8 cellular contexts compared by ENCODE assay signal in the genomic region with DNA sequence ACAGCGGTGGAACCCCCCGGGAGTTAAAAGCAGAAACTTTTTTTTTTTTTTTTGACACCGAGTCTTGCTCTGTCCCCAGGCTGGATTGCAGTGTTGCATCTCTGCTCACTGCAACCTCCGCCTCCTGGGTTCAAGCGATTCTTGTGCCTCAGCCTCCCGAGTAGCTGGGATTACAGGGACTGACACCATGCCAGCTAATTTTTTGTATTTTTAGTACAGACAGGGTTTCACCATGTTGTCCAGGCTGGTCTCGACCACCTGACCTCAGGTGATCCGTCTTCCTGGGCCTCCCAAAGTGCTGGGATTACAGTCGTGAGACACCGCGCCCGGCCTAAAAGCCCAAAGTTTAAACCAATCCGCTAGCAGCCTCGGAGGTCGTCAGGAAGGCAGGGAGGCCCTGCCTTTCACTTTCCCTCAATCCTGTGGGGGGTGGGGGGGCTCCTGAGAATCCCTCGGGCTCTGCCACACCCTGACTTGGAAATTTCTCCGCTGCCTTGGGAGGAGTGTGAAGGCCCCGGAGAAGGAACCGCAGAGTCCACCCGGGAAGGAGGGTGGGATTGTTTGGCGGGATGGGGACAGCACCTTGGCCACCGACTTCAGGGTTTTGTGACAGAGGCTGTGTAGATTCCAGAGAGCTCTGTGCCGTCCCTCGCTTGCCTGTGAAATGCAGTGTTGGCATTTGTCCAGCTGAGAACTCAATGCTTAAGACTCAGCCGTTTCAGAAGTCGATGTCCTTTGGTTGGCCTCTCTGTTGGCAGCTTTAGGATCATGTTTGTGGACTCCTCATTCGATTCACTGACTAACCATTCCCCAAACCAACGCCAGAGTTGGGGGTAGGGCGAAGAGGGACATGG. TPM values are rescaled to one million over a fixed set of nuclear protein-coding genes. Genes with fewer than 3 reads are reported as not detected.
DNase-seq lines count a peak whose midpoint lies in the region; ATAC-seq and TF ChIP-seq lines count a peak whose summit lies in the region.
"Had no signal": no experiment of that assay in that cellular context is flagged by ENCODE, and none has a peak within 500 bp of the region (broad histone marks: within the 10 kb centered on the region; RNA-seq: fewer than 3 reads in every experiment).

No MANE protein-coding gene starts in this region.

- no TSS peak for BruUV-seq in HCT116 (replicated peaks; lab: Mats Ljungman, UMichigan)

- peaks cover 2% of the 10 kb centered on the region for H3K4me1 Mint-ChIP-seq in activated naive CD8-positive, alpha-beta T cell treated with anti-CD3 and anti-CD28 coated beads, Interleukin-2, amount 10 ng/mL, durations not matched to agents 7 days and 5 days

- H3K9me3 ChIP-seq in HCT116 (ENCODE audit: control insufficient read depth in 1 of 2, insufficient read depth in 1 of 2, low read depth in 1 of 2, low read length in 2 of 2) (no peaks in the 10 kb centered on the region), iPS DF 6.9 (ENCODE audit: control insufficient read depth, insufficient read depth, low read length) (no peaks in the 10 kb centered on the region)

- TF ChIP-seq POLR2A in HCT116 (IDR thresholded peaks at IDR 0.05; ENCODE audit: borderline replicate concordance, extremely low read depth, insufficient read depth, insufficient read length): no peak

- ATAC-seq in HCT116: peak; percentile 17
- ATAC-seq in activated naive CD8-positive, alpha-beta T cell treated with anti-CD3 and anti-CD28 coated beads, Interleukin-2, amount 10 ng/mL, durations not matched to agents 7 days and 5 days (ENCODE audit: low read depth): no peak

- no peak for TF ChIP-seq RAD21 in HCT116 (IDR thresholded peaks at IDR 0.05; ENCODE audit: low read depth)

- H3K9me2 ChIP-seq in HCT116 (ENCODE audit: insufficient read depth): no peaks in the 10 kb centered on the region

- peak overlapping the region; percentile 76 for H3K27ac ChIP-seq in HCT116 (ENCODE audit: low read depth, low read length)
- H3K27ac ChIP-seq in iPS DF 6.9 (ENCODE audit: low read length): no peak overlapping the region

- H3K4me2 ChIP-seq in HCT116 (ENCODE audit: low read length): peak overlapping the region; percentile 93

- H3K4me3 Mint-ChIP-seq in activated naive CD8-positive, alpha-beta T cell treated with anti-CD3 and anti-CD28 coated beads, Interleukin-2, amount 10 ng/mL, durations not matched to agents 7 days and 5 days: peak overlapping the region; percentile 71

- no peaks in the 10 kb centered on the region for H3K36me3 ChIP-seq in HCT116 (ENCODE audit: control insufficient read depth in 1 of 2, insufficient read depth in 2 of 2, low read length in 2 of 2)
- H3K36me3 ChIP-seq in iPS DF 6.9 (ENCODE audit: control insufficient read depth, insufficient read depth, low read length): no peaks in the 10 kb centered on the region

- H2AFZ ChIP-seq in HCT116 (ENCODE audit: low read depth, low read length, poor library complexity, severe bottlenecking): no peak overlapping the region

- intact Hi-C loops in HCT116 (cut with micrococcal nuclease): no loop called here

- H3K4me1 ChIP-seq in HCT116 (ENCODE audit: control insufficient read depth in 1 of 2, insufficient read depth in 2 of 2, low read length in 2 of 2): peaks cover 63 to 76% of the 10 kb centered on the region in 2 experiments
- peaks cover 5% of the 10 kb centered on the region for H3K4me1 ChIP-seq in iPS DF 6.9 (ENCODE audit: control insufficient read depth, insufficient read depth, low read length)

- no CpG with 5 or more reads among the region's 29 CpGs for WGBS in iPS DF 6.9 (ENCODE audit: insufficient coverage, insufficient read length)

- CTCF ChIA-PET in HCT116 (lab: Charles Lee): no interaction called here

- H3K9me3 Mint-ChIP-seq in activated naive CD8-positive, alpha-beta T cell treated with anti-CD3 and anti-CD28 coated beads, Interleukin-2, amount 10 ng/mL, durations not matched to agents 7 days and 5 days: no peaks in the 10 kb centered on the region

- TF ChIP-seq CTCF in HCT116 (IDR thresholded peaks at IDR 0.05 in 2 of 3, conservative IDR thresholded peaks at IDR 0.05 in 1 of 3; ENCODE audit: borderline replicate concordance in 1 of 3, insufficient read depth in 1 of 3, low read depth in 2 of 3, low read length in 2 of 3) (no peak), retinal pigment epithelial cell (conservative IDR thresholded peaks at IDR 0.05; ENCODE audit: low read depth, low read length) (no peak)

- no peak for DNase-seq in HCT116 (ENCODE audit: low read depth, low spot score)
- no peak for DNase-seq in activated naive CD8-positive, alpha-beta T cell treated with anti-CD3 and anti-CD28 coated beads, Interleukin-2, amount 10 ng/mL, durations not matched to agents 7 days and 5 days
- no peak for DNase-seq in iPS DF 6.9 (ENCODE audit: low read depth, low spot score)
- DNase-seq in retinal pigment epithelial cell (ENCODE audit: low read depth): peak; percentile 95
- DNase-seq in cerebellar cortex (ENCODE audit: low spot score): no peak
- no peak for DNase-seq in NCI-H510A (lab: John Stamatoyannopoulos, UW)
- DNase-seq in EL: no peak
- DNase-seq: effector CD8-positive, alpha-beta T cell had no signal

- peaks cover 7% of the 10 kb centered on the region; the same call in 1 of the 2 replicates for H4K20me1 ChIP-seq in HCT116 (ENCODE audit: insufficient read depth)

- RAD21 ChIA-PET in HCT116 (lab: Charles Lee; ENCODE audit: low non-redundant PET in 1 of 2, low total read pairs in 2 of 2, uncharacterized antibody in 2 of 2, unreplicated experiment in 2 of 2): no interaction called here

- POLR2A ChIA-PET in HCT116 (lab: Charles Lee): interaction anchor here (1.4 kb wide), 1 partner anchor 9 kb away, joined by 5 read pairs; no protein-coding TSS in a partner anchor
- POLR2A ChIA-PET in activated naive CD8-positive, alpha-beta T cell treated with anti-CD3 and anti-CD28 coated beads, Interleukin-2, amount 10 ng/mL, durations not matched to agents 7 days and 5 days (lab: Charles Lee): interaction anchor here (0.8 kb wide), 1 partner anchor 52 kb away, joined by 4 read pairs; no protein-coding TSS in a partner anchor

- peak overlapping the region; percentile 94 for H3K9ac ChIP-seq in HCT116 (ENCODE audit: low read length)

- H3K27me3 ChIP-seq in HCT116 (ENCODE audit: insufficient read depth, low read length) (no peaks in the 10 kb centered on the region), iPS DF 6.9 (ENCODE audit: control insufficient read depth, insufficient read depth, low read length) (no peaks in the 10 kb centered on the region)

- peaks cover 58% of the 10 kb centered on the region for H3K79me2 ChIP-seq in HCT116 (ENCODE audit: insufficient read depth, low read length)

- H3K4me3 ChIP-seq in HCT116 (replicated peaks in 1 of 2; ENCODE audit: low read depth in 1 of 2, low read length in 2 of 2): peak overlapping the region; percentile 89 to 97
- peak overlapping the region; percentile 78; the same call in 1 of the 2 replicates for H3K4me3 ChIP-seq in iPS DF 6.9 (ENCODE audit: low read length)
- peak overlapping the region; percentile 44 for H3K4me3 ChIP-seq in retinal pigment epithelial cell (ENCODE audit: low read length)

- no peak overlapping the region for H3K27ac Mint-ChIP-seq in activated naive CD8-positive, alpha-beta T cell treated with anti-CD3 and anti-CD28 coated beads, Interleukin-2, amount 10 ng/mL, durations not matched to agents 7 days and 5 days

- H3K27me3 Mint-ChIP-seq in activated naive CD8-positive, alpha-beta T cell treated with anti-CD3 and anti-CD28 coated beads, Interleukin-2, amount 10 ng/mL, durations not matched to agents 7 days and 5 days: peaks cover 54% of the 10 kb centered on the region

- peaks cover 1% of the 10 kb centered on the region for H3K36me3 Mint-ChIP-seq in activated naive CD8-positive, alpha-beta T cell treated with anti-CD3 and anti-CD28 coated beads, Interleukin-2, amount 10 ng/mL, durations not matched to agents 7 days and 5 days

TF ChIP-seq in HCT116, 20 proteins besides CTCF, POLR2A, EP300 and RAD21:
- TF ChIP-seq, protein P1, sequence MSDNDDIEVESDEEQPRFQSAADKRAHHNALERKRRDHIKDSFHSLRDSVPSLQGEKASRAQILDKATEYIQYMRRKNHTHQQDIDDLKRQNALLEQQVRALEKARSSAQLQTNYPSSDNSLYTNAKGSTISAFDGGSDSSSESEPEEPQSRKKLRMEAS (IDR thresholded peaks at IDR 0.05): no peak
- no peak for TF ChIP-seq POLR2AphosphoS5 (IDR thresholded peaks at IDR 0.05; ENCODE audit: low read depth, low read length)
- TF ChIP-seq ZFX (IDR thresholded peaks at IDR 0.05): no peak
- no peak for TF ChIP-seq EGR1 (IDR thresholded peaks at IDR 0.05; ENCODE audit: low read depth)
- TF ChIP-seq SIN3A (IDR thresholded peaks at IDR 0.05; ENCODE audit: low read depth): no peak
- no peak for TF ChIP-seq EZH2 (IDR thresholded peaks at IDR 0.05)
- no peak for TF ChIP-seq JUND (IDR thresholded peaks at IDR 0.05)
- TF ChIP-seq CBX3 (IDR thresholded peaks at IDR 0.05; ENCODE audit: low read depth): no peak
- no peak for TF ChIP-seq ELF1 (IDR thresholded peaks at IDR 0.05; ENCODE audit: borderline replicate concordance, low read depth)
- no peak for TF ChIP-seq FOSL1 (IDR thresholded peaks at IDR 0.05; ENCODE audit: low read depth)
- TF ChIP-seq, protein P2, sequence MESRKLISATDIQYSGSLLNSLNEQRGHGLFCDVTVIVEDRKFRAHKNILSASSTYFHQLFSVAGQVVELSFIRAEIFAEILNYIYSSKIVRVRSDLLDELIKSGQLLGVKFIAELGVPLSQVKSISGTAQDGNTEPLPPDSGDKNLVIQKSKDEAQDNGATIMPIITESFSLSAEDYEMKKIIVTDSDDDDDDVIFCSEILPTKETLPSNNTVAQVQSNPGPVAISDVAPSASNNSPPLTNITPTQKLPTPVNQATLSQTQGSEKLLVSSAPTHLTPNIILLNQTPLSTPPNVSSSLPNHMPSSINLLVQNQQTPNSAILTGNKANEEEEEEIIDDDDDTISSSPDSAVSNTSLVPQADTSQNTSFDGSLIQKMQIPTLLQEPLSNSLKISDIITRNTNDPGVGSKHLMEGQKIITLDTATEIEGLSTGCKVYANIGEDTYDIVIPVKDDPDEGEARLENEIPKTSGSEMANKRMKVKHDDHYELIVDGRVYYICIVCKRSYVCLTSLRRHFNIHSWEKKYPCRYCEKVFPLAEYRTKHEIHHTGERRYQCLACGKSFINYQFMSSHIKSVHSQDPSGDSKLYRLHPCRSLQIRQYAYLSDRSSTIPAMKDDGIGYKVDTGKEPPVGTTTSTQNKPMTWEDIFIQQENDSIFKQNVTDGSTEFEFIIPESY (IDR thresholded peaks at IDR 0.05; ENCODE audit: extremely low read depth, insufficient replicate concordance, low read length): no peak

RNA-seq across cellular contexts. Expression of gene ARHGAP8, which starts 1.0 kb away (rescaled TPM):
- total RNA-seq in HCT116 (2021; ENCODE audit: unreplicated experiment): 67.5 TPM
- polyA plus RNA-seq in HCT116 (2012): 41.9 and 45.9 TPM in 2 replicates
- total RNA-seq in activated naive CD8-positive, alpha-beta T cell treated with anti-CD3 and anti-CD28 coated beads, Interleukin-2, amount 10 ng/mL, durations not matched to agents 7 days and 5 days: 1 to 10 TPM; 2.2 to 2.9 TPM

RNA-seq across cellular contexts. Expression of gene PRR5, which starts 51.4 kb away (rescaled TPM):
- 26.9 TPM for total RNA-seq in HCT116 (2021; ENCODE audit: unreplicated experiment)
- polyA plus RNA-seq in HCT116 (2012): 16.9 and 17.4 TPM in 2 replicates
- total RNA-seq in activated naive CD8-positive, alpha-beta T cell treated with anti-CD3 and anti-CD28 coated beads, Interleukin-2, amount 10 ng/mL, durations not matched to agents 7 days and 5 days: 10 to 100 TPM; 51.5 to 52.3 TPM

Comparison
In these comparisons a context has a peak if more than half of its experiments do, and no peak if none do; other contexts are left out.
1. RNA of gene ARHGAP8, which starts 1.0 kb away (total RNA-seq): 67.5 TPM in HCT116 (single experiment); 2.2 to 2.9 TPM in activated naive CD8-positive, alpha-beta T cell treated with anti-CD3 and anti-CD28 coated beads, Interleukin-2, amount 10 ng/mL, durations not matched to agents 7 days and 5 days; every median in the first group is over 10 times any median in the second.
2. Peak in every context shown above with its lines, with median percentiles within 50 percentile points of each other: H3K4me3 ChIP-seq.